ENCODE assay signal across 10 cellular contexts in genomic region chr1:167933779-167934178, GRCh38. TPM values are rescaled to one million over a fixed set of nuclear protein-coding genes. Genes with fewer than 3 reads are reported as not detected.
DNase-seq lines count a peak whose midpoint lies in the region; ATAC-seq, FAIRE-seq and TF ChIP-seq lines count a peak whose summit lies in the region.
"Had no signal": no experiment of that assay in that cellular context is flagged by ENCODE, and none has a peak within 500 bp of the region (broad histone marks: within the 10 kb centered on the region; RNA-seq: fewer than 3 reads in every experiment).

No MANE protein-coding gene starts in this region.

- no peaks in the 10 kb centered on the region for H3K9me3 Mint-ChIP-seq in MCF 10A (ENCODE audit: unreplicated experiment)
- peaks cover 0 to 5% (median 0%) of the 10 kb centered on the region in 11 donors for H3K9me3 Mint-ChIP-seq in naive thymus-derived CD4-positive, alpha-beta T cell

- H4K20me1 ChIP-seq in IMR-90 (ENCODE audit: insufficient read depth, low read length): peaks cover 15% of the 10 kb centered on the region; the same call in 1 of the 2 replicates

- no peak for FAIRE-seq in pancreas (lab: Jason Lieb, UNC)

- H3K4me3 Mint-ChIP-seq in MCF 10A (ENCODE audit: unreplicated experiment): peak overlapping the region; percentile 81
- H3K4me3 Mint-ChIP-seq in naive thymus-derived CD4-positive, alpha-beta T cell: peak overlapping the region in 8 of 10 donors; percentile 10 to 98 (median 96)

- TF ChIP-seq CTCF in BE2C (IDR thresholded peaks at IDR 0.05; ENCODE audit: low read depth, low read length) (no peak), IMR-90 (conservative IDR thresholded peaks at IDR 0.05; ENCODE audit: low read depth, low read length) (no peak), MCF 10A (IDR thresholded peaks at IDR 0.05; ENCODE audit: unreplicated experiment) (no peak), lower leg skin (IDR thresholded peaks at IDR 0.05) (no peak), pancreas (IDR thresholded peaks at IDR 0.05) (no peak)

- DNase-seq in BE2C (no peak), IMR-90 (no peak), MCF 10A (ENCODE audit: unreplicated experiment) (no peak), lower leg skin (ENCODE audit: low spot score in 2 of 2) (no peak), pancreas (no peak)
- DNase-seq in naive thymus-derived CD4-positive, alpha-beta T cell: no peak
- DNase-seq: NCI-H774 had no signal

- peaks cover 16% of the 10 kb centered on the region for H3K36me3 Mint-ChIP-seq in MCF 10A (ENCODE audit: insufficient read depth, unreplicated experiment)
- H3K36me3 Mint-ChIP-seq in naive thymus-derived CD4-positive, alpha-beta T cell: peaks cover 0 to 7% (median 0%) of the 10 kb centered on the region in 5 donors

- peak overlapping the region; percentile 85 for H3K27ac Mint-ChIP-seq in MCF 10A (ENCODE audit: low read depth, unreplicated experiment)
- no peak overlapping the region for H3K27ac Mint-ChIP-seq in naive thymus-derived CD4-positive, alpha-beta T cell

- no peak overlapping the region for H3K18ac ChIP-seq in IMR-90 (ENCODE audit: low read depth, low read length)

- intact Hi-C loops in IMR-90 (cut with micrococcal nuclease) (loop anchor here (2.0 kb wide), 1 partner anchor 29 kb away; no protein-coding TSS in a partner anchor), MCF 10A (cut with micrococcal nuclease) (no loop called here), lower leg skin (cut with DNase I; ENCODE audit: low total_unique reads) (no loop called here), pancreas (cut with DNase I) (no loop called here)
- intact Hi-C loops in naive thymus-derived CD4-positive, alpha-beta T cell (cut with micrococcal nuclease): loop anchor here (2.0 to 10.0 kb wide), 4 partner anchors 13 to 1171 kb away; partner anchors contain the start of genes ATP1B1 (in 1 of the 2) and POGK (in 1 of the 2)

- H3K9me3 ChIP-seq in BE2C (no peaks in the 10 kb centered on the region), IMR-90 (ENCODE audit: control insufficient read depth, insufficient read depth, low read length) (no peaks in the 10 kb centered on the region), pancreas (no peaks in the 10 kb centered on the region)
- H3K9me3 ChIP-seq in naive thymus-derived CD4-positive, alpha-beta T cell (ENCODE audit: control insufficient read depth in 2 of 3, low read length in 3 of 3): no peaks in the 10 kb centered on the region
- H3K9me3 ChIP-seq: neutrophil had no signal

- H3K79me1 ChIP-seq in IMR-90 (ENCODE audit: low read depth in 1 of 2, low read length in 2 of 2): peaks cover 2 to 38% of the 10 kb centered on the region in 2 experiments; a peak in 2 of 4 replicates

- no peak overlapping the region for H2BK120ac ChIP-seq in IMR-90 (ENCODE audit: low read depth, low read length)

- H3K27me3 ChIP-seq in BE2C (no peaks in the 10 kb centered on the region), IMR-90 (ENCODE audit: control insufficient read depth, insufficient read depth, low read length) (no peaks in the 10 kb centered on the region), pancreas (no peaks in the 10 kb centered on the region)
- no peaks in the 10 kb centered on the region for H3K27me3 ChIP-seq in naive thymus-derived CD4-positive, alpha-beta T cell (ENCODE audit: control insufficient read depth in 2 of 2, insufficient read depth in 2 of 2, low read length in 2 of 2)
- H3K27me3 ChIP-seq: neutrophil had no signal

- H3K36me3 ChIP-seq in BE2C (no peaks in the 10 kb centered on the region), IMR-90 (ENCODE audit: control insufficient read depth, insufficient read depth, low read length) (no peaks in the 10 kb centered on the region; the same call in 1 of the 2 replicates), pancreas (no peaks in the 10 kb centered on the region)
- H3K36me3 ChIP-seq in naive thymus-derived CD4-positive, alpha-beta T cell (ENCODE audit: control insufficient read depth in 2 of 3, insufficient read depth in 3 of 3, low read length in 3 of 3): peaks cover 0 to 12% (median 0%) of the 10 kb centered on the region in 3 experiments
- H3K36me3 ChIP-seq: neutrophil had no signal

- dilution Hi-C loops in IMR-90 (cut with HindIII; ENCODE audit: low sequenced_read_pairs, unreplicated experiment): no loop called here

- TF ChIP-seq POLR2A in IMR-90 (IDR thresholded peaks at IDR 0.05; ENCODE audit: low read depth, low read length): no peak
- no peak for TF ChIP-seq POLR2A in lower leg skin (IDR thresholded peaks at IDR 0.05)

- H4K8ac ChIP-seq in IMR-90 (ENCODE audit: low read depth in 2 of 2, low read length in 2 of 2): 0 out of 4 replicates have a peak overlapping the region, but pooled peaks of 1 of the 2 experiments have one; percentile 30

- H2BK15ac ChIP-seq in IMR-90 (ENCODE audit: low read depth, low read length): no peak overlapping the region

- WGBS in IMR-90 (ENCODE audit: extremely low coverage in 2 of 2, insufficient read length in 1 of 2), 2 experiments: no CpG with 5 or more reads among the region's 4 CpGs
- 73 to 74% methylated on average over 4 of the region's 4 CpGs for WGBS in lower leg skin, 2 donors
- WGBS in pancreas, 2 donors: 33 to 36% methylated on average over 4 of the region's 4 CpGs

- no peak overlapping the region for H2AFZ ChIP-seq in IMR-90 (replicated peaks; ENCODE audit: low read length, poor library complexity)

- no peak overlapping the region for H2BK5ac ChIP-seq in IMR-90 (ENCODE audit: low read depth, low read length, poor library complexity, severe bottlenecking)

- no peak overlapping the region for H3K9ac ChIP-seq in IMR-90 (ENCODE audit: low read depth, low read length)

- CTCF ChIA-PET in IMR-90 (lab: Yijun Ruan, JAX) (interaction anchor here (2.1 kb wide), 1 partner anchor 149 kb away, joined by 7 read pairs; no protein-coding TSS in a partner anchor), MCF 10A (lab: Yijun Ruan, JAX) (interaction anchor here (0.6 to 0.8 kb wide), 3 partner anchors 13 to 1441 kb away, joined by 3 to 6 read pairs (median 3); no protein-coding TSS in a partner anchor)
- CTCF ChIA-PET in naive thymus-derived CD4-positive, alpha-beta T cell (lab: Charles Lee): interaction anchor here (1.9 kb wide), 1 partner anchor 148 kb away, joined by 6 read pairs; no protein-coding TSS in a partner anchor

- H3K27me3 Mint-ChIP-seq in MCF 10A (ENCODE audit: insufficient read depth, unreplicated experiment): no peaks in the 10 kb centered on the region
- no peaks in the 10 kb centered on the region for H3K27me3 Mint-ChIP-seq in naive thymus-derived CD4-positive, alpha-beta T cell

- H3K9me1 ChIP-seq in IMR-90 (ENCODE audit: insufficient read depth, low read length): no peaks in the 10 kb centered on the region

- BruUV-seq in IMR-90 (replicated peaks; lab: Mats Ljungman, UMichigan): no TSS peak
- BruUV-seq in MCF 10A (replicated peaks; lab: Mats Ljungman, UMichigan): no TSS peak

- POLR2A ChIA-PET in IMR-90 (lab: Charles Lee; ENCODE audit: unreplicated experiment): no interaction called here
- POLR2A ChIA-PET in MCF 10A (lab: Yijun Ruan, JAX): interaction anchor here (0.8 to 10.7 kb wide), 16 partner anchors 8 to 380 kb away, joined by 3 to 175 read pairs (median 21); partner anchors contain the start of genes ADCY10, CREG1, MPZL1 and SFT2D2
- POLR2A ChIA-PET in naive thymus-derived CD4-positive, alpha-beta T cell (lab: Charles Lee): interaction anchor here (0.6 to 1.2 kb wide), 4 partner anchors 19 to 822 kb away, joined by 3 to 5 read pairs (median 3); no protein-coding TSS in a partner anchor

- ATAC-seq in IMR-90 (ENCODE audit: low read depth) (no peak), GM18511 (IDR thresholded peaks at IDR 0.05; ENCODE audit: unreplicated experiment) (no peak), HG03280 (IDR thresholded peaks at IDR 0.05; ENCODE audit: unreplicated experiment) (no peak), pancreas (no peak)
- ATAC-seq in naive thymus-derived CD4-positive, alpha-beta T cell: no peak

- H3K4me2 ChIP-seq in IMR-90 (ENCODE audit: low read depth, low read length): peak overlapping the region; percentile 95

- no peak overlapping the region for H4K91ac ChIP-seq in IMR-90 (ENCODE audit: insufficient read depth, low read depth, low read length)

- H3K4ac ChIP-seq in IMR-90 (ENCODE audit: low read depth, low read length): no peak overlapping the region

- no peak overlapping the region for H2AK5ac ChIP-seq in IMR-90 (ENCODE audit: low read depth, low read length)

- in situ Hi-C loops in IMR-90 (cut with MboI; ENCODE audit: low sequenced_read_pairs): no loop called here

- H3K4me3 ChIP-seq in BE2C (ENCODE audit: low read depth, low read length): peak overlapping the region; percentile 93
- H3K4me3 ChIP-seq in IMR-90 (ENCODE audit: insufficient read depth, low read depth, low read length): no peak overlapping the region
- no peak overlapping the region for H3K4me3 ChIP-seq in naive thymus-derived CD4-positive, alpha-beta T cell (ENCODE audit: low read length)
- H3K4me3 ChIP-seq in lower leg skin (ENCODE audit: low read depth, poor library complexity, severe bottlenecking): no peak overlapping the region
- H3K4me3 ChIP-seq in pancreas: peak overlapping the region in 2 of 4 donors; percentile 79 to 83

- no peak overlapping the region for H2AK9ac ChIP-seq in IMR-90 (replicated peaks; ENCODE audit: low read depth, low read length, poor library complexity)

- H3K4me1 ChIP-seq in BE2C (peaks cover 3% of the 10 kb centered on the region; the same call in 1 of the 2 replicates), IMR-90 (ENCODE audit: control insufficient read depth, insufficient read depth, low read length) (no peaks in the 10 kb centered on the region), pancreas (peaks cover 0 to 22% (median 11%) of the 10 kb centered on the region in 3 donors)
- H3K4me1 ChIP-seq in naive thymus-derived CD4-positive, alpha-beta T cell (ENCODE audit: control insufficient read depth in 2 of 2, insufficient read depth in 2 of 2, low read length in 2 of 2): peaks cover 18 to 31% of the 10 kb centered on the region in 2 donors

- no peak overlapping the region for H2BK20ac ChIP-seq in IMR-90 (ENCODE audit: low read depth, low read length)

- no peak overlapping the region for H4K5ac ChIP-seq in IMR-90 (ENCODE audit: low read depth, low read length)

- H3K14ac ChIP-seq in IMR-90 (replicated peaks; ENCODE audit: low read depth, low read length): no peak overlapping the region

- peaks cover 18% of the 10 kb centered on the region for H3K4me1 Mint-ChIP-seq in MCF 10A (ENCODE audit: insufficient read depth, unreplicated experiment)
- peaks cover 26 to 58% (median 42%) of the 10 kb centered on the region in 7 donors for H3K4me1 Mint-ChIP-seq in naive thymus-derived CD4-positive, alpha-beta T cell

- TF ChIP-seq RAD21 in IMR-90 (IDR thresholded peaks at IDR 0.05; ENCODE audit: low read length): no peak

- H3K23ac ChIP-seq in IMR-90 (ENCODE audit: low read depth, low read length): peak overlapping the region; percentile 84; the same call in 1 of the 2 replicates

- no peak overlapping the region for H3K27ac ChIP-seq in IMR-90 (ENCODE audit: insufficient read depth, low read length)
- H3K27ac ChIP-seq in naive thymus-derived CD4-positive, alpha-beta T cell (ENCODE audit: low read depth, low read length): no peak overlapping the region
- peak overlapping the region in 2 of 4 donors; percentile 97 for H3K27ac ChIP-seq in pancreas
- H3K27ac ChIP-seq: neutrophil had no signal

- H3K56ac ChIP-seq in IMR-90 (ENCODE audit: extremely low read depth, insufficient read depth, low read length): no peak overlapping the region

RNA-seq across cellular contexts. Expression of gene DCAF6, which starts 2.7 kb away (rescaled TPM):
- polyA plus RNA-seq in BE2C (2012; ENCODE audit: insufficient read depth, insufficient read length, low read depth): 66.2 TPM
- total RNA-seq in IMR-90 (2012; rRNA removed): 74.7 and 88.7 TPM in 2 replicates
- polyA plus RNA-seq in IMR-90 (2012; rRNA removed): 50.1 and 60.4 TPM in 2 replicates
- polyA plus RNA-seq in IMR-90 (2012; cell fraction: cytosol; rRNA removed): 12.7 and 40.0 TPM in 2 replicates
- polyA plus RNA-seq in IMR-90 (2012; cell fraction: nucleus; rRNA removed; ENCODE audit: low replicate concordance): 6.0 and 46.7 TPM in 2 replicates
- 57.2 and 60.8 TPM in 2 replicates for total RNA-seq in MCF 10A (2022)
- total RNA-seq in naive thymus-derived CD4-positive, alpha-beta T cell: 10 to 100 TPM; 27.4 to 32.7 (median 29.1) TPM
- 10 to 100 TPM in 1 of 2 donors, 1 to 10 TPM in 1; 8.4 to 12.8 TPM for polyA plus RNA-seq in naive thymus-derived CD4-positive, alpha-beta T cell
- 10 to 100 TPM; 31.9 to 57.7 (median 50.4) TPM for total RNA-seq in lower leg skin
- total RNA-seq in pancreas: 10 to 100 TPM; 11.4 to 31.9 (median 20.0) TPM
- polyA plus RNA-seq in pancreas: 10 to 100 TPM; 14.8 to 24.3 TPM

RNA-seq across cellular contexts. Expression of gene MPC2, which starts 3.1 kb away (rescaled TPM):
- 20.8 TPM for polyA plus RNA-seq in BE2C (2012; ENCODE audit: insufficient read depth, insufficient read length, low read depth)
- total RNA-seq in IMR-90 (2012; rRNA removed) (35.0 and 56.7 TPM in 2 replicates), MCF 10A (2022) (105 and 108 TPM in 2 replicates), lower leg skin (10 to 100 TPM; 12.1 to 33.7 (median 26.0) TPM), pancreas (10 to 100 TPM; 25.5 to 45.4 (median 39.9) TPM)
- polyA plus RNA-seq in IMR-90 (2012; rRNA removed) (40.9 and 42.9 TPM in 2 replicates), pancreas (10 to 100 TPM; 37.7 to 72.5 TPM)
- polyA plus RNA-seq in IMR-90 (2012; cell fraction: cytosol; rRNA removed): 25.6 and 27.4 TPM in 2 replicates
- polyA plus RNA-seq in IMR-90 (2012; cell fraction: nucleus; rRNA removed; ENCODE audit: low replicate concordance): 7.5 and 13.7 TPM in 2 replicates
- total RNA-seq in naive thymus-derived CD4-positive, alpha-beta T cell: 10 to 100 TPM; 28.0 to 47.3 (median 29.7) TPM
- 10 to 100 TPM; 74.2 to 86.9 TPM for polyA plus RNA-seq in naive thymus-derived CD4-positive, alpha-beta T cell

RNA-seq across cellular contexts. Expression of gene ADCY10, which starts 19.8 kb away (rescaled TPM):
- 0.48 TPM for polyA plus RNA-seq in BE2C (2012; ENCODE audit: insufficient read depth, insufficient read length, low read depth)
- total RNA-seq in IMR-90 (2012; rRNA removed) (under 0.01 TPM in 2 replicates), MCF 10A (2022) (0.12 and 0.35 TPM in 2 replicates), lower leg skin (under 1 TPM in 2 of 4 donors, not detected in 2; 0.07 to 0.10 TPM), pancreas (under 1 TPM; 0.03 to 0.31 (median 0.14) TPM)
- polyA plus RNA-seq in IMR-90 (2012; rRNA removed) (0.03 and 0.19 TPM in 2 replicates), pancreas (under 1 TPM in 1 of 2 donors, not detected in 1; 0.19 TPM)
- 0.03 TPM in 1 of 2 replicates, not detected in the other for polyA plus RNA-seq in IMR-90 (2012; cell fraction: cytosol; rRNA removed)
- polyA plus RNA-seq in IMR-90 (2012; cell fraction: nucleus; rRNA removed; ENCODE audit: low replicate concordance): 0.07 and 0.21 TPM in 2 replicates
- 1 to 10 TPM in 1 of 5 experiments, under 1 TPM in 3, not detected in 1; 0.19 to 1.3 (median 0.49) TPM for total RNA-seq in naive thymus-derived CD4-positive, alpha-beta T cell
- under 1 TPM in 1 of 2 donors, not detected in 1; 0.43 TPM for polyA plus RNA-seq in naive thymus-derived CD4-positive, alpha-beta T cell

Comparison
In these comparisons a context has a peak if more than half of its experiments do, and no peak if none do; other contexts are left out.
1. intact Hi-C loops: an anchor here in IMR-90 (2.0 kb wide) and naive thymus-derived CD4-positive, alpha-beta T cell (2.0 to 10.0 kb wide); none called in MCF 10A, lower leg skin and pancreas.